Comparison of ENCODE assay signal across 1 cellular context in the genomic region with DNA sequence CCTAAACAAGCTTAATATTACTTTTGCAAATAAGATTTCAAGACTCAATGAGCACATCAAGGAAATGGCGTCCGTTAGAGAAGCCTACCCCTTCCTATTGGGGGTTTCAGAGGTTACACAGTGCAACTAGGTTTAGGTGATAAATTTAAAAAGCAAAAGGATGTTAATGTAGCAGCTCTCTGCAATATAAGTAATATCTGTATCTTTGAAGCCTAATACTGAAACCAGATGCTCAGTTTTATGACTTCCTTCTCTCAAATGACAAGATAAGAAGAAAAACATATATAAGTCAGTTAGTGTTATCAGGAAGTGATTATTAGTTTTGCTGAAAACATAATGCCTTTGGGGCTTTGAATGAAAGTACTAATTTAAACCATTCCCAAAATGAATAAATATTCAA.
TF ChIP-seq lines count a peak whose summit lies in the region.

No MANE protein-coding gene starts in this region.

TF ChIP-seq in SK-N-SH, 30 proteins besides CTCF, POLR2A, EP300 and RAD21 (continued from another document):
- TF ChIP-seq TAF1 (IDR thresholded peaks at IDR 0.05; ENCODE audit: borderline replicate concordance, low read depth, low read length), result no peak
- TF ChIP-seq, protein P1, sequence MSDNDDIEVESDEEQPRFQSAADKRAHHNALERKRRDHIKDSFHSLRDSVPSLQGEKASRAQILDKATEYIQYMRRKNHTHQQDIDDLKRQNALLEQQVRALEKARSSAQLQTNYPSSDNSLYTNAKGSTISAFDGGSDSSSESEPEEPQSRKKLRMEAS (IDR thresholded peaks at IDR 0.05; ENCODE audit: low read depth), result no peak
- TF ChIP-seq, protein P2, sequence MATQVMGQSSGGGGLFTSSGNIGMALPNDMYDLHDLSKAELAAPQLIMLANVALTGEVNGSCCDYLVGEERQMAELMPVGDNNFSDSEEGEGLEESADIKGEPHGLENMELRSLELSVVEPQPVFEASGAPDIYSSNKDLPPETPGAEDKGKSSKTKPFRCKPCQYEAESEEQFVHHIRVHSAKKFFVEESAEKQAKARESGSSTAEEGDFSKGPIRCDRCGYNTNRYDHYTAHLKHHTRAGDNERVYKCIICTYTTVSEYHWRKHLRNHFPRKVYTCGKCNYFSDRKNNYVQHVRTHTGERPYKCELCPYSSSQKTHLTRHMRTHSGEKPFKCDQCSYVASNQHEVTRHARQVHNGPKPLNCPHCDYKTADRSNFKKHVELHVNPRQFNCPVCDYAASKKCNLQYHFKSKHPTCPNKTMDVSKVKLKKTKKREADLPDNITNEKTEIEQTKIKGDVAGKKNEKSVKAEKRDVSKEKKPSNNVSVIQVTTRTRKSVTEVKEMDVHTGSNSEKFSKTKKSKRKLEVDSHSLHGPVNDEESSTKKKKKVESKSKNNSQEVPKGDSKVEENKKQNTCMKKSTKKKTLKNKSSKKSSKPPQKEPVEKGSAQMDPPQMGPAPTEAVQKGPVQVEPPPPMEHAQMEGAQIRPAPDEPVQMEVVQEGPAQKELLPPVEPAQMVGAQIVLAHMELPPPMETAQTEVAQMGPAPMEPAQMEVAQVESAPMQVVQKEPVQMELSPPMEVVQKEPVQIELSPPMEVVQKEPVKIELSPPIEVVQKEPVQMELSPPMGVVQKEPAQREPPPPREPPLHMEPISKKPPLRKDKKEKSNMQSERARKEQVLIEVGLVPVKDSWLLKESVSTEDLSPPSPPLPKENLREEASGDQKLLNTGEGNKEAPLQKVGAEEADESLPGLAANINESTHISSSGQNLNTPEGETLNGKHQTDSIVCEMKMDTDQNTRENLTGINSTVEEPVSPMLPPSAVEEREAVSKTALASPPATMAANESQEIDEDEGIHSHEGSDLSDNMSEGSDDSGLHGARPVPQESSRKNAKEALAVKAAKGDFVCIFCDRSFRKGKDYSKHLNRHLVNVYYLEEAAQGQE (IDR thresholded peaks at IDR 0.05; ENCODE audit: low read depth, low read length), result no peak
